In the genomic region with DNA sequence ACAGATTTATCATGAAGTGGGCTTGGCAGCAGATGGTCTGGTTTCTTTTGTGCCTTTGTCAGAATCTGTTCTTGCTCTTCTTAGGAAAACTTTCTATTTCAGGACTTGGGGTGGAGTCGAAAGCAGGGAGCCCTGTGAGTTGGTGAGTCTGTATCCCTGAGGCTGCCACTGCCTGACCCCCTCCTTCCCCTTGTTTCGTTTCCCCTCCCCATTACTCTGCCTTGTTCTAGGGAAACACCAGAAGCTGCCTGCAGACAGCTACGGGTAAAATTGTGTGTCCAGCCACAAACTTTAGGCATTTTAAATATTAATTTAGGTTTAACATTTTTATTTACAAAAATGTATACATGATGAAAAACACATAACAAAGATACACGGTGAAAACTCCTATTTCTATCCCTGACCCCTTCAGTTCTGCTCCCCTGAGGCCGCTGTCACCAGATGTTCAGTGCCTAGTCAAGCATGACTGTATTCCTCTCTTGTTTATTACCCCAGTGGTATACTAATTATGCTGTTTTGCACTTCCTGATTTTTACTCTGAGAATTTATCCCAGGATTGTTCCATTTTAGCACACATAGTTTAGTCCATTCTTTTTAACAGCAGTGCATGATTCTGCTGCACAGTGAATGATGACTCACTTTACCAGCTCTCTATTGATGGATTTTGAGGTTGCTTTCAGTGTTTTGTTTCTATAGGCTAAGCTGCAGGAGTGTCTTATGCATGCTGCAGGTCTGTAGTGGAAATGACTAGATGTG, we compare ENCODE assay signal across 8 cellular contexts. TPM values are rescaled to one million over a fixed set of nuclear protein-coding genes. Genes with fewer than 3 reads are reported as not detected.
A peak's percentile ranks its signal among the peaks of the same experiment; 100 is the strongest.
DNase-seq lines count a peak whose midpoint lies in the region; ATAC-seq and TF ChIP-seq lines count a peak whose summit lies in the region.

No MANE protein-coding gene starts in this region.

- DNase-seq in right atrium auricular region (ENCODE audit: low spot score) = no peak
- DNase-seq in cardiac septum (ENCODE audit: low spot score) = no peak
- peak; percentile 48 for DNase-seq in amniotic epithelial cell (ENCODE audit: low read depth)
- no peak for DNase-seq in lung (ENCODE audit: low spot score)

- H3K4me1 ChIP-seq in right atrium auricular region (peaks cover 0 to 100% of the 10 kb centered on the region in 2 donors), lung (ENCODE audit: control insufficient read depth in 2 of 2, insufficient read depth in 2 of 2, low read length in 2 of 2) (peaks cover 48 to 60% of the 10 kb centered on the region in 2 donors)

- H3K27ac ChIP-seq in right atrium auricular region (peak overlapping the region; percentile 73 to 77), lung (ENCODE audit: low read depth in 1 of 2, low read length in 1 of 2) (peak overlapping the region; percentile 68 to 71)

- TF ChIP-seq CTCF in right atrium auricular region (IDR thresholded peaks at IDR 0.05) (no peak), lung (IDR thresholded peaks at IDR 0.05; ENCODE audit: control extremely low read depth, extremely low read depth) (no peak)

- WGBS in lung, 2 donors = 40% methylated on average over 5 of the region's 5 CpGs

- H3K36me3 ChIP-seq in right atrium auricular region = no peaks in the 10 kb centered on the region
- peaks cover 0 to 4% of the 10 kb centered on the region in 2 donors for H3K36me3 ChIP-seq in lung (ENCODE audit: control insufficient read depth in 2 of 2, insufficient read depth in 2 of 2, low read length in 2 of 2)

- intact Hi-C loops in cardiac septum (cut with DNase I) = no loop called here

- ATAC-seq in HG03442 (IDR thresholded peaks at IDR 0.05; ENCODE audit: unreplicated experiment) (peak; percentile 36), lung (ENCODE audit: insufficient read depth, low FRiP score) (no peak), HG03045 (IDR thresholded peaks at IDR 0.05; ENCODE audit: unreplicated experiment) (no peak), HG03025 (IDR thresholded peaks at IDR 0.05; ENCODE audit: low FRiP score, unreplicated experiment) (no peak), GM19324 (IDR thresholded peaks at IDR 0.05; ENCODE audit: low FRiP score, unreplicated experiment) (no peak)

- H3K9me3 ChIP-seq in right atrium auricular region = no peaks in the 10 kb centered on the region
- no peaks in the 10 kb centered on the region for H3K9me3 ChIP-seq in lung (ENCODE audit: control insufficient read depth in 2 of 2, insufficient read depth in 1 of 2, low read length in 1 of 2)

- no peaks in the 10 kb centered on the region for H3K27me3 ChIP-seq in right atrium auricular region
- H3K27me3 ChIP-seq in lung (ENCODE audit: control insufficient read depth, insufficient read depth) = no peaks in the 10 kb centered on the region

- H3K4me3 ChIP-seq in right atrium auricular region (no peak overlapping the region), lung (no peak overlapping the region)

RNA-seq across cellular contexts. Expression of gene TSPAN14, which starts 9.1 kb away (rescaled TPM):
- total RNA-seq in right atrium auricular region (10 to 100 TPM; 24.2 to 34.7 TPM), cardiac septum (20.1 TPM), lung (100 to 1,000 TPM in 1 of 2 donors, 10 to 100 TPM in 1; 67.3 to 164 TPM)
- 100 to 1,000 TPM in 1 of 2 donors, 10 to 100 TPM in 1; 40.9 to 187 TPM for polyA plus RNA-seq in lung

RNA-seq across cellular contexts. Expression of gene PRXL2A, which starts 54.8 kb away (rescaled TPM):
- total RNA-seq in right atrium auricular region (10 to 100 TPM; 42.8 to 81.2 TPM), cardiac septum (54.3 TPM), lung (10 to 100 TPM; 42.8 to 59.5 TPM)
- polyA plus RNA-seq in lung = 10 to 100 TPM; 18.2 to 31.2 TPM
